Comparison of ENCODE assay signal across 1 cellular context in the genomic region with DNA sequence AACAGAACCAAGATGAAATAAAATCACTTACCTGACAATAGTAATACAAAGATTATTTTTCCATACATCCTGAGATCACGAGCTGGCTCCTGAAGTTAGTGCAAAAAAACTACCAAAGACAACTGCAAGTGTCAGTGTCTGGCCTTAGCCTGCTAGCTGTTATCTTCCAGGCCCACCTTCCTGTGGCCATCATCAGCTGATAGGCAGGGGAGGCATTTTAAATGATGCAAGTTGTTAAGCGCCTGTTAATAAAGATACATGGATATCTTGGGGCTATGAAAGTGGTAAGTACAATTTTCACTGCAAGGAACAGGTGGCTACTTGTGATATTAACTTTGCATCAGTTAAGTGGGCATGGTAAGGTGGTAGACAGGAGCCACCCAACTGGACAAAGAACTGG.
TF ChIP-seq lines count a peak whose summit lies in the region.
"Not testable (repeated sequence)": the region's sequence is repeated elsewhere in the genome, so short reads cannot be mapped to it uniquely, and the experiment has no call there.

A gene (minus strand): TSS at position 120 of the 400 bp plus-strand sequence. CDS start 52 bp downstream, at position 68.

TF ChIP-seq in K562, 482 proteins besides CTCF, POLR2A, EP300 and RAD21 (continued from another document and continues in another):
- TF ChIP-seq, protein P1, sequence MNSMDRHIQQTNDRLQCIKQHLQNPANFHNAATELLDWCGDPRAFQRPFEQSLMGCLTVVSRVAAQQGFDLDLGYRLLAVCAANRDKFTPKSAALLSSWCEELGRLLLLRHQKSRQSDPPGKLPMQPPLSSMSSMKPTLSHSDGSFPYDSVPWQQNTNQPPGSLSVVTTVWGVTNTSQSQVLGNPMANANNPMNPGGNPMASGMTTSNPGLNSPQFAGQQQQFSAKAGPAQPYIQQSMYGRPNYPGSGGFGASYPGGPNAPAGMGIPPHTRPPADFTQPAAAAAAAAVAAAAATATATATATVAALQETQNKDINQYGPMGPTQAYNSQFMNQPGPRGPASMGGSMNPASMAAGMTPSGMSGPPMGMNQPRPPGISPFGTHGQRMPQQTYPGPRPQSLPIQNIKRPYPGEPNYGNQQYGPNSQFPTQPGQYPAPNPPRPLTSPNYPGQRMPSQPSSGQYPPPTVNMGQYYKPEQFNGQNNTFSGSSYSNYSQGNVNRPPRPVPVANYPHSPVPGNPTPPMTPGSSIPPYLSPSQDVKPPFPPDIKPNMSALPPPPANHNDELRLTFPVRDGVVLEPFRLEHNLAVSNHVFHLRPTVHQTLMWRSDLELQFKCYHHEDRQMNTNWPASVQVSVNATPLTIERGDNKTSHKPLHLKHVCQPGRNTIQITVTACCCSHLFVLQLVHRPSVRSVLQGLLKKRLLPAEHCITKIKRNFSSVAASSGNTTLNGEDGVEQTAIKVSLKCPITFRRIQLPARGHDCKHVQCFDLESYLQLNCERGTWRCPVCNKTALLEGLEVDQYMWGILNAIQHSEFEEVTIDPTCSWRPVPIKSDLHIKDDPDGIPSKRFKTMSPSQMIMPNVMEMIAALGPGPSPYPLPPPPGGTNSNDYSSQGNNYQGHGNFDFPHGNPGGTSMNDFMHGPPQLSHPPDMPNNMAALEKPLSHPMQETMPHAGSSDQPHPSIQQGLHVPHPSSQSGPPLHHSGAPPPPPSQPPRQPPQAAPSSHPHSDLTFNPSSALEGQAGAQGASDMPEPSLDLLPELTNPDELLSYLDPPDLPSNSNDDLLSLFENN (IDR thresholded peaks at IDR 0.05; ENCODE audit: low read depth in 2 of 2, low read length in 2 of 2) = peak in 1 of 2 experiments; percentile 76; a peak in 2 of 4 replicates
- TF ChIP-seq NCOR1 (IDR thresholded peaks at IDR 0.05) (peak; percentile 97), ZNF384 (IDR thresholded peaks at IDR 0.05; ENCODE audit: low read depth, low read length) (0 out of 2 replicates have a peak, but pooled peaks have one; percentile 37), TAF9B (IDR thresholded peaks at IDR 0.05; ENCODE audit: partially characterized antibody) (peak; percentile 67), TARDBP (IDR thresholded peaks at IDR 0.05) (peak; percentile 83; the same call in 1 of the 2 replicates), RBM25 (IDR thresholded peaks at IDR 0.05; ENCODE audit: low read depth, low read length, severe bottlenecking) (peak; percentile 9), MBD2 (IDR thresholded peaks at IDR 0.05; ENCODE audit: borderline replicate concordance, low read depth) (0 out of 2 replicates have a peak, but pooled peaks have one; percentile 44), TCFL5 (CRISPR knock-in tag; conservative IDR thresholded peaks at IDR 0.05) (0 out of 2 replicates have a peak, but pooled peaks have one; percentile 18), EP400 (IDR thresholded peaks at IDR 0.05) (peak; percentile 59), NFE2 (IDR thresholded peaks at IDR 0.05; ENCODE audit: low read depth) (peak; percentile 47; the same call in 1 of the 2 replicates), POLR2AphosphoS5 (IDR thresholded peaks at IDR 0.05; ENCODE audit: control insufficient read depth, insufficient read depth, low read depth, low read length) (peak; percentile 88), HDAC3 (IDR thresholded peaks at IDR 0.05; ENCODE audit: borderline replicate concordance, partially characterized antibody) (peak; percentile 90), GATAD2B (IDR thresholded peaks at IDR 0.05; ENCODE audit: borderline replicate concordance) (peak; percentile 91), ZKSCAN8 (CRISPR knock-in tag; IDR thresholded peaks at IDR 0.05) (peak; percentile 26; the same call in 1 of the 2 replicates), RUNX1 (IDR thresholded peaks at IDR 0.05; ENCODE audit: low read depth) (peak; percentile 76; the same call in 1 of the 2 replicates), DACH1 (IDR thresholded peaks at IDR 0.05; ENCODE audit: partially characterized antibody) (peak; percentile 96), RNF2 (IDR thresholded peaks at IDR 0.05) (peak; percentile 78; the same call in 1 of the 2 replicates), JUN (IDR thresholded peaks at IDR 0.05; ENCODE audit: borderline replicate concordance, low read depth, low read length) (peak; percentile 21; the same call in 1 of the 2 replicates), MTA2 (IDR thresholded peaks at IDR 0.05; ENCODE audit: low read depth) (peak; percentile 95), NONO (IDR thresholded peaks at IDR 0.05; ENCODE audit: low read depth in 2 of 2, low read length in 1 of 2) (peak in 1 of 2 experiments; percentile 62; a peak in 1 of 4 replicates), PML (IDR thresholded peaks at IDR 0.05; ENCODE audit: low read length) (peak; percentile 89), ZNF583 (CRISPR knock-in tag; IDR thresholded peaks at IDR 0.05) (peak; percentile 67; the same call in 1 of the 2 replicates), MYNN (IDR thresholded peaks at IDR 0.05) (peak; percentile 89), CREB1 (IDR thresholded peaks at IDR 0.05) (peak; percentile 60), GATA2 (CRISPR knock-in tag; IDR thresholded peaks at IDR 0.05) (peak; percentile 93), ZNF175 (CRISPR knock-in tag; IDR thresholded peaks at IDR 0.05; ENCODE audit: low read depth) (peak; percentile 67; the same call in 1 of the 2 replicates), LEF1 (IDR thresholded peaks at IDR 0.05) (peak; percentile 65), MAZ (CRISPR knock-in tag; conservative IDR thresholded peaks at IDR 0.05 in 1 of 2, IDR thresholded peaks at IDR 0.05 in 1 of 2) (peak in 1 of 2 experiments; percentile 34; a peak in 1 of 4 replicates), ZNF445 (CRISPR knock-in tag; IDR thresholded peaks at IDR 0.05; ENCODE audit: low read depth) (0 out of 2 replicates have a peak, but pooled peaks have one; percentile 18), NR4A1 (tag; IDR thresholded peaks at IDR 0.05) (peak; percentile 73; the same call in 1 of the 2 replicates), SMARCE1 (IDR thresholded peaks at IDR 0.05) (peak; percentile 93), RCOR1 (IDR thresholded peaks at IDR 0.05; ENCODE audit: borderline replicate concordance in 1 of 2, low read depth in 2 of 2, low read length in 2 of 2) (peak in 1 of 2 experiments; percentile 63; a peak in 1 of 4 replicates), SMAD4 (CRISPR knock-in tag; conservative IDR thresholded peaks at IDR 0.05) (peak; percentile 94), ELF4 (CRISPR knock-in tag; IDR thresholded peaks at IDR 0.05) (0 out of 2 replicates have a peak, but pooled peaks have one; percentile 70), DPF2 (IDR thresholded peaks at IDR 0.05) (peak; percentile 95), MTA3 (IDR thresholded peaks at IDR 0.05; ENCODE audit: borderline replicate concordance) (peak; percentile 46; the same call in 1 of the 2 replicates)
- TF ChIP-seq, protein P2, sequence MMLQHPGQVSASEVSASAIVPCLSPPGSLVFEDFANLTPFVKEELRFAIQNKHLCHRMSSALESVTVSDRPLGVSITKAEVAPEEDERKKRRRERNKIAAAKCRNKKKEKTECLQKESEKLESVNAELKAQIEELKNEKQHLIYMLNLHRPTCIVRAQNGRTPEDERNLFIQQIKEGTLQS (IDR thresholded peaks at IDR 0.05) = peak; percentile 87
- TF ChIP-seq, protein P2 (CRISPR knock-in tag; conservative IDR thresholded peaks at IDR 0.05) = peak; percentile 48; the same call in 1 of the 2 replicates
- TF ChIP-seq JUN (CRISPR knock-in tag; IDR thresholded peaks at IDR 0.05; ENCODE audit: borderline replicate concordance); MYNN (CRISPR knock-in tag; IDR thresholded peaks at IDR 0.05); CREB1 (CRISPR knock-in tag; IDR thresholded peaks at IDR 0.05); NR4A1 (CRISPR knock-in tag; IDR thresholded peaks at IDR 0.05): not testable (repeated sequence)
- TF ChIP-seq, protein P3, sequence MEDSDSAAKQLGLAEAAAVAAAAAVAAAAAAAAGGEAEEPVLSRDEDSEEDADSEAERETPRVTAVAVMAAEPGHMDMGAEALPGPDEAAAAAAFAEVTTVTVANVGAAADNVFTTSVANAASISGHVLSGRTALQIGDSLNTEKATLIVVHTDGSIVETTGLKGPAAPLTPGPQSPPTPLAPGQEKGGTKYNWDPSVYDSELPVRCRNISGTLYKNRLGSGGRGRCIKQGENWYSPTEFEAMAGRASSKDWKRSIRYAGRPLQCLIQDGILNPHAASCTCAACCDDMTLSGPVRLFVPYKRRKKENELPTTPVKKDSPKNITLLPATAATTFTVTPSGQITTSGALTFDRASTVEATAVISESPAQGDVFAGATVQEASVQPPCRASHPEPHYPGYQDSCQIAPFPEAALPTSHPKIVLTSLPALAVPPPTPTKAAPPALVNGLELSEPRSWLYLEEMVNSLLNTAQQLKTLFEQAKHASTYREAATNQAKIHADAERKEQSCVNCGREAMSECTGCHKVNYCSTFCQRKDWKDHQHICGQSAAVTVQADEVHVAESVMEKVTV (CRISPR knock-in tag; IDR thresholded peaks at IDR 0.05) = peak; percentile 28; the same call in 1 of the 2 replicates
- TF ChIP-seq, protein P4, sequence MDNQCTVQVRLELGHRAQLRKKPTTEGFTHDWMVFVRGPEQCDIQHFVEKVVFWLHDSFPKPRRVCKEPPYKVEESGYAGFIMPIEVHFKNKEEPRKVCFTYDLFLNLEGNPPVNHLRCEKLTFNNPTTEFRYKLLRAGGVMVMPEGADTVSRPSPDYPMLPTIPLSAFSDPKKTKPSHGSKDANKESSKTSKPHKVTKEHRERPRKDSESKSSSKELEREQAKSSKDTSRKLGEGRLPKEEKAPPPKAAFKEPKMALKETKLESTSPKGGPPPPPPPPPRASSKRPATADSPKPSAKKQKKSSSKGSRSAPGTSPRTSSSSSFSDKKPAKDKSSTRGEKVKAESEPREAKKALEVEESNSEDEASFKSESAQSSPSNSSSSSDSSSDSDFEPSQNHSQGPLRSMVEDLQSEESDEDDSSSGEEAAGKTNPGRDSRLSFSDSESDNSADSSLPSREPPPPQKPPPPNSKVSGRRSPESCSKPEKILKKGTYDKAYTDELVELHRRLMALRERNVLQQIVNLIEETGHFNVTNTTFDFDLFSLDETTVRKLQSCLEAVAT (IDR thresholded peaks at IDR 0.05) = peak in 1 of 2 experiments; percentile 74; a peak in 2 of 4 replicates
- TF ChIP-seq, protein P5, sequence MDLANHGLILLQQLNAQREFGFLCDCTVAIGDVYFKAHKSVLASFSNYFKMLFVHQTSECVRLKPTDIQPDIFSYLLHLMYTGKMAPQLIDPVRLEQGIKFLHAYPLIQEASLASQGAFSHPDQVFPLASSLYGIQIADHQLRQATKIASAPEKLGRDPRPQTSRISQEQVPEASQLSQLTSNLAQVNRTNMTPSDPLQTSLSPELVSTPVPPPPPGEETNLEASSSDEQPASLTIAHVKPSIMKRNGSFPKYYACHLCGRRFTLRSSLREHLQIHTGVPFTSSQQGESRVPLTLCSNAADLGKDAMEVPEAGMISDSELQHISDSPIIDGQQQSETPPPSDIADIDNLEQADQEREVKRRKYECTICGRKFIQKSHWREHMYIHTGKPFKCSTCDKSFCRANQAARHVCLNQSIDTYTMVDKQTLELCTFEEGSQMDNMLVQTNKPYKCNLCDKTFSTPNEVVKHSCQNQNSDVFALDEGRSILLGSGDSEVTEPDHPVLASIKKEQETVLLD (IDR thresholded peaks at IDR 0.05) = peak; percentile 38; the same call in 1 of the 2 replicates
- TF ChIP-seq, protein P6, sequence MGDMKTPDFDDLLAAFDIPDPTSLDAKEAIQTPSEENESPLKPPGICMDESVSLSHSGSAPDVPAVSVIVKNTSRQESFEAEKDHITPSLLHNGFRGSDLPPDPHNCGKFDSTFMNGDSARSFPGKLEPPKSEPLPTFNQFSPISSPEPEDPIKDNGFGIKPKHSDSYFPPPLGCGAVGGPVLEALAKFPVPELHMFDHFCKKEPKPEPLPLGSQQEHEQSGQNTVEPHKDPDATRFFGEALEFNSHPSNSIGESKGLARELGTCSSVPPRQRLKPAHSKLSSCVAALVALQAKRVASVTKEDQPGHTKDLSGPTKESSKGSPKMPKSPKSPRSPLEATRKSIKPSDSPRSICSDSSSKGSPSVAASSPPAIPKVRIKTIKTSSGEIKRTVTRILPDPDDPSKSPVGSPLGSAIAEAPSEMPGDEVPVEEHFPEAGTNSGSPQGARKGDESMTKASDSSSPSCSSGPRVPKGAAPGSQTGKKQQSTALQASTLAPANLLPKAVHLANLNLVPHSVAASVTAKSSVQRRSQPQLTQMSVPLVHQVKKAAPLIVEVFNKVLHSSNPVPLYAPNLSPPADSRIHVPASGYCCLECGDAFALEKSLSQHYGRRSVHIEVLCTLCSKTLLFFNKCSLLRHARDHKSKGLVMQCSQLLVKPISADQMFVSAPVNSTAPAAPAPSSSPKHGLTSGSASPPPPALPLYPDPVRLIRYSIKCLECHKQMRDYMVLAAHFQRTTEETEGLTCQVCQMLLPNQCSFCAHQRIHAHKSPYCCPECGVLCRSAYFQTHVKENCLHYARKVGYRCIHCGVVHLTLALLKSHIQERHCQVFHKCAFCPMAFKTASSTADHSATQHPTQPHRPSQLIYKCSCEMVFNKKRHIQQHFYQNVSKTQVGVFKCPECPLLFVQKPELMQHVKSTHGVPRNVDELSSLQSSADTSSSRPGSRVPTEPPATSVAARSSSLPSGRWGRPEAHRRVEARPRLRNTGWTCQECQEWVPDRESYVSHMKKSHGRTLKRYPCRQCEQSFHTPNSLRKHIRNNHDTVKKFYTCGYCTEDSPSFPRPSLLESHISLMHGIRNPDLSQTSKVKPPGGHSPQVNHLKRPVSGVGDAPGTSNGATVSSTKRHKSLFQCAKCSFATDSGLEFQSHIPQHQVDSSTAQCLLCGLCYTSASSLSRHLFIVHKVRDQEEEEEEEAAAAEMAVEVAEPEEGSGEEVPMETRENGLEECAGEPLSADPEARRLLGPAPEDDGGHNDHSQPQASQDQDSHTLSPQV (IDR thresholded peaks at IDR 0.05) = 0 out of 2 replicates have a peak, but pooled peaks have one; percentile 43
- TF ChIP-seq, protein P7, sequence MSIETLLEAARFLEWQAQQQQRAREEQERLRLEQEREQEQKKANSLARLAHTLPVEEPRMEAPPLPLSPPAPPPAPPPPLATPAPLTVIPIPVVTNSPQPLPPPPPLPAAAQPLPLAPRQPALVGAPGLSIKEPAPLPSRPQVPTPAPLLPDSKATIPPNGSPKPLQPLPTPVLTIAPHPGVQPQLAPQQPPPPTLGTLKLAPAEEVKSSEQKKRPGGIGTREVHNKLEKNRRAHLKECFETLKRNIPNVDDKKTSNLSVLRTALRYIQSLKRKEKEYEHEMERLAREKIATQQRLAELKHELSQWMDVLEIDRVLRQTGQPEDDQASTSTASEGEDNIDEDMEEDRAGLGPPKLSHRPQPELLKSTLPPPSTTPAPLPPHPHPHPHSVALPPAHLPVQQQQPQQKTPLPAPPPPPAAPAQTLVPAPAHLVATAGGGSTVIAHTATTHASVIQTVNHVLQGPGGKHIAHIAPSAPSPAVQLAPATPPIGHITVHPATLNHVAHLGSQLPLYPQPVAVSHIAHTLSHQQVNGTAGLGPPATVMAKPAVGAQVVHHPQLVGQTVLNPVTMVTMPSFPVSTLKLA (conservative IDR thresholded peaks at IDR 0.05) = peak; percentile 31 to 70; a peak in 2 of 4 replicates
- TF ChIP-seq, protein P8, sequence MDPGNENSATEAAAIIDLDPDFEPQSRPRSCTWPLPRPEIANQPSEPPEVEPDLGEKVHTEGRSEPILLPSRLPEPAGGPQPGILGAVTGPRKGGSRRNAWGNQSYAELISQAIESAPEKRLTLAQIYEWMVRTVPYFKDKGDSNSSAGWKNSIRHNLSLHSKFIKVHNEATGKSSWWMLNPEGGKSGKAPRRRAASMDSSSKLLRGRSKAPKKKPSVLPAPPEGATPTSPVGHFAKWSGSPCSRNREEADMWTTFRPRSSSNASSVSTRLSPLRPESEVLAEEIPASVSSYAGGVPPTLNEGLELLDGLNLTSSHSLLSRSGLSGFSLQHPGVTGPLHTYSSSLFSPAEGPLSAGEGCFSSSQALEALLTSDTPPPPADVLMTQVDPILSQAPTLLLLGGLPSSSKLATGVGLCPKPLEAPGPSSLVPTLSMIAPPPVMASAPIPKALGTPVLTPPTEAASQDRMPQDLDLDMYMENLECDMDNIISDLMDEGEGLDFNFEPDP (CRISPR knock-in tag; IDR thresholded peaks at IDR 0.05) = 0 out of 2 replicates have a peak, but pooled peaks have one; percentile 9
